19 cellular contexts compared by ENCODE assay signal in genomic region chr5:68965926-68966325, GRCh38.
DNase-seq lines count a peak whose midpoint lies in the region; ATAC-seq, FAIRE-seq and TF ChIP-seq lines count a peak whose summit lies in the region.
"Had no signal": no experiment of that assay in that cellular context is flagged by ENCODE, and none has a peak within 500 bp of the region (broad histone marks: within the 10 kb centered on the region; RNA-seq: fewer than 3 reads in every experiment).

No MANE protein-coding gene starts in this region.

- H3K4me1 ChIP-seq in IMR-90 (ENCODE audit: control insufficient read depth, insufficient read depth, low read length) (no peaks in the 10 kb centered on the region), GM12878 (ENCODE audit: control insufficient read depth, insufficient read depth, low read length) (no peaks in the 10 kb centered on the region)
- H3K4me1 ChIP-seq: BE2C, HAP-1 had no signal

- no peak overlapping the region for H3K14ac ChIP-seq in IMR-90 (replicated peaks; ENCODE audit: low read depth, low read length)

- no peak overlapping the region for H4K5ac ChIP-seq in IMR-90 (ENCODE audit: low read depth, low read length)

- no peak overlapping the region for H3K56ac ChIP-seq in IMR-90 (ENCODE audit: extremely low read depth, insufficient read depth, low read length)

- H3K4me2 ChIP-seq in IMR-90 (ENCODE audit: low read depth, low read length), result no peak overlapping the region
- no peak overlapping the region for H3K4me2 ChIP-seq in GM12878 (ENCODE audit: control insufficient read depth, insufficient read depth)

- intact Hi-C loops in IMR-90 (cut with micrococcal nuclease), result no loop called here
- intact Hi-C loops in GM12878 (cut with micrococcal nuclease; ENCODE audit: unreplicated experiment), result no loop called here

- no peak overlapping the region for H4K8ac ChIP-seq in IMR-90 (ENCODE audit: low read depth in 2 of 2, low read length in 2 of 2)

- no peaks in the 10 kb centered on the region for H3K79me1 ChIP-seq in IMR-90 (ENCODE audit: low read depth in 1 of 2, low read length in 2 of 2)

- RAD21 ChIA-PET in GM12878 (lab: Charles Lee; ENCODE audit: unreplicated experiment), result no interaction called here

- no peak overlapping the region for H2BK120ac ChIP-seq in IMR-90 (ENCODE audit: low read depth, low read length)

- CTCF ChIA-PET in IMR-90 (lab: Yijun Ruan, JAX), result no interaction called here
- CTCF ChIA-PET in GM12878 (lab: Yijun Ruan, JAX), result no interaction called here

- TF ChIP-seq POLR2A in IMR-90 (IDR thresholded peaks at IDR 0.05; ENCODE audit: low read depth, low read length) (no peak), GM12878 (IDR thresholded peaks at IDR 0.05; ENCODE audit: low read depth, low read length) (no peak)

- no peak overlapping the region for H2AFZ ChIP-seq in IMR-90 (replicated peaks; ENCODE audit: low read length, poor library complexity)
- no peak overlapping the region for H2AFZ ChIP-seq in GM12878 (ENCODE audit: control insufficient read depth, low read depth, low read length)

- peak overlapping the region; percentile 83 for H2BK5ac ChIP-seq in IMR-90 (ENCODE audit: low read depth, low read length, poor library complexity, severe bottlenecking)

- no peak overlapping the region for H2BK20ac ChIP-seq in IMR-90 (ENCODE audit: low read depth, low read length)

- no peak overlapping the region for H2AK5ac ChIP-seq in IMR-90 (ENCODE audit: low read depth, low read length)

- H3K9me3 ChIP-seq in IMR-90 (ENCODE audit: control insufficient read depth, insufficient read depth, low read length) (no peaks in the 10 kb centered on the region), GM12878 (replicated peaks; ENCODE audit: control insufficient read depth, insufficient read depth, low read length) (no peaks in the 10 kb centered on the region; the same call in 2 of the 3 replicates)
- H3K9me3 ChIP-seq: BE2C, HAP-1 had no signal

- BruUV-seq in IMR-90 (replicated peaks; lab: Mats Ljungman, UMichigan), result no TSS peak
- BruUV-seq in GM12878 (replicated peaks; lab: Mats Ljungman, UMichigan), result no TSS peak

- no peak for TF ChIP-seq CTCF in IMR-90 (conservative IDR thresholded peaks at IDR 0.05; ENCODE audit: low read depth, low read length)
- no peak for TF ChIP-seq CTCF in GM12878 (IDR thresholded peaks at IDR 0.05 in 2 of 3, conservative IDR thresholded peaks at IDR 0.05 in 1 of 3; ENCODE audit: control insufficient read depth in 2 of 3, extremely low read depth in 1 of 3, insufficient read depth in 1 of 3, low read depth in 3 of 3, low read length in 3 of 3)

- no peak overlapping the region for H3K4me3 ChIP-seq in IMR-90 (ENCODE audit: insufficient read depth, low read depth, low read length)
- no peak overlapping the region for H3K4me3 ChIP-seq in GM12878
- H3K4me3 ChIP-seq: HAP-1 had no signal

- FAIRE-seq in GM12878 (lab: Jason Lieb, UNC), result peak; percentile 78
- FAIRE-seq: A204.1, G401.6, GM12892, GM18507 had no signal

- no peak overlapping the region for H3K4ac ChIP-seq in IMR-90 (ENCODE audit: low read depth, low read length)

- no peak overlapping the region for H2BK15ac ChIP-seq in IMR-90 (ENCODE audit: low read depth, low read length)

- H3K36me3 ChIP-seq in IMR-90 (ENCODE audit: control insufficient read depth, insufficient read depth, low read length) (no peaks in the 10 kb centered on the region), GM12878 (ENCODE audit: control insufficient read depth in 2 of 2, insufficient read depth in 2 of 2, low read length in 1 of 2) (no peaks in the 10 kb centered on the region)
- H3K36me3 ChIP-seq: BE2C, HAP-1 had no signal

- H3K9ac ChIP-seq in IMR-90 (ENCODE audit: low read depth, low read length) (no peak overlapping the region), GM12878 (ENCODE audit: control insufficient read depth, insufficient read depth, low read length) (no peak overlapping the region)

- H3K18ac ChIP-seq in IMR-90 (ENCODE audit: low read depth, low read length), result no peak overlapping the region

- H3K9me1 ChIP-seq in IMR-90 (ENCODE audit: insufficient read depth, low read length), result no peaks in the 10 kb centered on the region

- POLR2A ChIA-PET in IMR-90 (lab: Charles Lee; ENCODE audit: unreplicated experiment) (no interaction called here), GM12878 (lab: Charles Lee) (no interaction called here)

- SMC1A ChIA-PET in GM12878 (lab: Charles Lee; ENCODE audit: uncharacterized antibody, unreplicated experiment), result no interaction called here

- no peak overlapping the region for H4K91ac ChIP-seq in IMR-90 (ENCODE audit: insufficient read depth, low read depth, low read length)

- H3K27ac ChIP-seq in IMR-90 (ENCODE audit: insufficient read depth, low read length) (no peak overlapping the region), GM12878 (ENCODE audit: control insufficient read depth, insufficient read depth) (no peak overlapping the region), temporal lobe (ENCODE audit: low read depth, low read length) (peak overlapping the region; percentile 57)

- ATAC-seq in IMR-90 (ENCODE audit: low read depth) (no peak), GM12878 (no peak), HG03571 (IDR thresholded peaks at IDR 0.05; ENCODE audit: unreplicated experiment) (no peak)

- no peak overlapping the region for H2AK9ac ChIP-seq in IMR-90 (replicated peaks; ENCODE audit: low read depth, low read length, poor library complexity)

- H3K79me2 ChIP-seq in GM12878 (ENCODE audit: control insufficient read depth, insufficient read depth, low read length), result no peaks in the 10 kb centered on the region

- H4K20me1 ChIP-seq in IMR-90 (ENCODE audit: insufficient read depth, low read length) (no peaks in the 10 kb centered on the region), GM12878 (ENCODE audit: control insufficient read depth, insufficient read depth) (no peaks in the 10 kb centered on the region)

- dilution Hi-C loops in IMR-90 (cut with HindIII; ENCODE audit: low sequenced_read_pairs, unreplicated experiment), result no loop called here

- no peak for TF ChIP-seq EP300 in GM12878 (IDR thresholded peaks at IDR 0.05; ENCODE audit: borderline replicate concordance in 1 of 2, control insufficient read depth in 1 of 2, low read depth in 2 of 2, low read length in 2 of 2)

- H3K27me3 ChIP-seq in IMR-90 (ENCODE audit: control insufficient read depth, insufficient read depth, low read length) (no peaks in the 10 kb centered on the region; the same call in none of the 2 replicates), GM12878 (replicated peaks in 1 of 2; ENCODE audit: control insufficient read depth in 2 of 2, insufficient read depth in 2 of 2, low read length in 1 of 2) (peaks cover 0 to 3% of the 10 kb centered on the region in 2 experiments; a peak in 1 of 4 replicates)
- H3K27me3 ChIP-seq: BE2C had no signal

- 65% methylated on average over 3 of the region's 3 CpGs; no CpG with 5 or more reads in 1 of the 2 experiments for WGBS in IMR-90 (ENCODE audit: extremely low coverage in 2 of 2, insufficient read length in 1 of 2), 2 experiments
- 36% methylated on average over 3 of the region's 3 CpGs for WGBS in GM12878 (ENCODE audit: insufficient coverage, insufficient replicate concordance, low lambda C conversion rate, missing lambda C conversion rate)

- H3K23ac ChIP-seq in IMR-90 (ENCODE audit: low read depth, low read length), result no peak overlapping the region

- DNase-seq in IMR-90 (no peak), GM12878 (ENCODE audit: low read depth, low spot score) (no peak), activated gamma-delta T cell treated with Interleukin-2 at 50 U/mL for 16 hours (no peak), NCI-H128 (lab: John Stamatoyannopoulos, UW; ENCODE audit: unreplicated experiment) (no peak)
- DNase-seq: ACHN; BE2C; C1 segment of cervical spinal cord; CD4-positive, CD25-positive, alpha-beta regulatory T cell; CD8-positive, alpha-beta memory T cell; COR-L47; GOT3; KBM-7 had no signal

- in situ Hi-C loops in IMR-90 (cut with MboI; ENCODE audit: low sequenced_read_pairs) (no loop called here), GM12878 (cut with MboI) (no loop called here)

- TF ChIP-seq RAD21 in IMR-90 (IDR thresholded peaks at IDR 0.05; ENCODE audit: low read length), result no peak
- no peak for TF ChIP-seq RAD21 in GM12878 (IDR thresholded peaks at IDR 0.05; ENCODE audit: insufficient read depth, low read depth, low read length)

TF ChIP-seq in IMR-90, 13 proteins besides CTCF, POLR2A, EP300 and RAD21 (continues in another document):
- TF ChIP-seq SMC3 (IDR thresholded peaks at IDR 0.05; ENCODE audit: low read depth, low read length), result no peak
- TF ChIP-seq MAZ (IDR thresholded peaks at IDR 0.05; ENCODE audit: borderline replicate concordance, low read depth, low read length), result no peak
- TF ChIP-seq CHD1 (IDR thresholded peaks at IDR 0.05; ENCODE audit: low read depth, low read length), result no peak
- TF ChIP-seq BHLHE40 (IDR thresholded peaks at IDR 0.05; ENCODE audit: low read depth, low read length), result no peak
- TF ChIP-seq MAFK (IDR thresholded peaks at IDR 0.05; ENCODE audit: low read depth, low read length), result no peak
- TF ChIP-seq, protein P1, sequence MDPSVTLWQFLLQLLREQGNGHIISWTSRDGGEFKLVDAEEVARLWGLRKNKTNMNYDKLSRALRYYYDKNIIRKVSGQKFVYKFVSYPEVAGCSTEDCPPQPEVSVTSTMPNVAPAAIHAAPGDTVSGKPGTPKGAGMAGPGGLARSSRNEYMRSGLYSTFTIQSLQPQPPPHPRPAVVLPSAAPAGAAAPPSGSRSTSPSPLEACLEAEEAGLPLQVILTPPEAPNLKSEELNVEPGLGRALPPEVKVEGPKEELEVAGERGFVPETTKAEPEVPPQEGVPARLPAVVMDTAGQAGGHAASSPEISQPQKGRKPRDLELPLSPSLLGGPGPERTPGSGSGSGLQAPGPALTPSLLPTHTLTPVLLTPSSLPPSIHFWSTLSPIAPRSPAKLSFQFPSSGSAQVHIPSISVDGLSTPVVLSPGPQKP (IDR thresholded peaks at IDR 0.05; ENCODE audit: borderline replicate concordance, low read depth, low read length), result no peak

TF ChIP-seq in GM12878, 131 proteins besides CTCF, POLR2A, EP300 and RAD21 (continues in another document):
- TF ChIP-seq IKZF2 (IDR thresholded peaks at IDR 0.05), result no peak
- TF ChIP-seq USF2 (IDR thresholded peaks at IDR 0.05; ENCODE audit: borderline replicate concordance, low read depth, low read length), result no peak
- no peak for TF ChIP-seq POLR2AphosphoS2 (IDR thresholded peaks at IDR 0.05; ENCODE audit: low read depth, low read length)
- TF ChIP-seq SMC3 (IDR thresholded peaks at IDR 0.05; ENCODE audit: borderline replicate concordance, low read length), result no peak
